ENCODE assay signal across 8 cellular contexts in the genomic region with DNA sequence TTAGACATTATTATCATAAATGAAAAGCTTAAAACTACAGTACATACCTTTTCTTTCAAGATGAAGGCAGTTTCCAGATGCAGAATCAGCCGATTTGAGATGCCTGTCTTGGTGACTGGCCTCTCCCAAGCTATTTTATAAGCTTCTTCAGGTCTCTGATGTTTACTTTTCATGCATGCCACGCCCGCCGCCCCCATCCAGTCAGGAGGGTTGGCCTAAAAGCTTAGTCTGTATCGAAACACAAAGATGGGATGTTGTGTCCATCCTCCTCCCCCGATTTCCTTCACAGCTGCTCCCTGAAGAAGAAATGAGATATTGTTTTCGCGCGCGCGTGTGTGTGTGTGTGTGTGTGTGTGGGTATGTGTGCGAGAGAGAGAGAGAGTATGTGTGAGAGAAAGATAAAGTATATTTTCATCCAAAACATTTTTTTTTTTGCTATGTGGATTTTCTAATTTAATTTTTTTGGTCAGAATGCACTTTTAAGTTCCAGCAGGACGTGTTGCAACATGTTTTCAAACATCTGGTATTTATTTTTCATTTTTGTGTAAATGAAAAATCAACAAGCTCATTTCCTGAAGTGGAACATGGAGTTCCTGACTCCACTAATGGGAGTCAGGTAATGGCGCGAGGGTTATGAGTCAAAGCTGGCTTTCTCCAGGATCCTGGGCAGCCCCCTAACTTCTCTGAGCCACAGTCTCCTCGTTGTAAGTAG. TPM values are rescaled to one million over a fixed set of nuclear protein-coding genes. Genes with fewer than 3 reads are reported as not detected.
A peak's percentile ranks its signal among the peaks of the same experiment; 100 is the strongest.
DNase-seq lines count a peak whose midpoint lies in the region; ATAC-seq and TF ChIP-seq lines count a peak whose summit lies in the region.

A gene (minus strand): TSS at position 110 of the 712 bp plus-strand sequence. CDS start 4,479 bp downstream, outside the sequence.

- H3K4me1 ChIP-seq in spleen = peaks cover 0 to 16% (median 7%) of the 10 kb centered on the region in 6 donors

- H3K4me3 ChIP-seq in astrocyte of the spinal cord (ENCODE audit: low read depth, low read length) (no peak within 1 kb of the TSS), spleen (no peak within 1 kb of the TSS)

- in situ Hi-C loops in astrocyte of the spinal cord (cut with HindIII; ENCODE audit: low sequenced_read_pairs) = no loop called here

- intact Hi-C loops in spleen (cut with DNase I; ENCODE audit: low total_unique reads) = no loop called here

- no peak within 1 kb of the TSS for H3K27ac ChIP-seq in spleen

- H3K36me3 ChIP-seq in spleen = no peaks in the 10 kb centered on the region

- ATAC-seq in HG03571 (IDR thresholded peaks at IDR 0.05; ENCODE audit: unreplicated experiment) = no peak

- DNase-seq in LHCN-M2 (ENCODE audit: low read depth) = peak; percentile 74
- peak; percentile 32 for DNase-seq in astrocyte of the spinal cord (ENCODE audit: low read depth, low spot score)
- DNase-seq in hypothalamus (lab: John Stamatoyannopoulos, UW) = peak in 39 of 51 donors; percentile 16 to 88 (median 56)
- peak; percentile 85 for DNase-seq in superior temporal gyrus (ENCODE audit: extremely low spot score)
- DNase-seq in SHP77 (lab: John Stamatoyannopoulos, UW) = no peak
- no peak for DNase-seq in activated T-cell treated with anti-CD3 and anti-CD28 coated beads, Interleukin-2, amount 50 U/mL, for 1 hour
- DNase-seq in spleen = no peak

- H3K27me3 ChIP-seq in spleen (replicated peaks in 1 of 7) = peaks cover 0 to 6% (median 0%) of the 10 kb centered on the region in 7 donors

- TF ChIP-seq CTCF in astrocyte of the spinal cord (IDR thresholded peaks at IDR 0.05; ENCODE audit: low read depth, low read length) (no peak), spleen (IDR thresholded peaks at IDR 0.05 in 8 of 11, conservative IDR thresholded peaks at IDR 0.05 in 3 of 11) (no peak)

- peaks cover 0 to 4% (median 0%) of the 10 kb centered on the region in 8 donors for H3K9me3 ChIP-seq in spleen

- no peak for TF ChIP-seq POLR2A in spleen (IDR thresholded peaks at IDR 0.05)

- WGBS in spleen, 5 donors = 51 to 65% (median 59%) methylated on average over 16 of the region's 16 CpGs

RNA-seq across cellular contexts. Expression of the gene that starts here (rescaled TPM):
- 2.8 and 3.8 TPM in 2 replicates for total RNA-seq in LHCN-M2 (2014; rRNA removed)
- 0.81 TPM for polyA plus RNA-seq in LHCN-M2 (2012)
- total RNA-seq in spleen = 1 to 10 TPM; 1.9 to 6.8 (median 3.5) TPM
- polyA plus RNA-seq in spleen = 10 to 100 TPM in 2 of 3 donors, 1 to 10 TPM in 1; 4.6 to 50.5 (median 11.0) TPM

Comparison
In these comparisons a context has a peak if more than half of its experiments do, and no peak if none do; other contexts are left out.
1. DNase-seq: peak in LHCN-M2 (single experiment), astrocyte of the spinal cord (single experiment), hypothalamus (39 of 51) and superior temporal gyrus (single experiment); none in SHP77 (0 of 2), activated T-cell treated with anti-CD3 and anti-CD28 coated beads, Interleukin-2, amount 50 U/mL, for 1 hour (single experiment) and spleen (single experiment).